1 cellular context compared by ENCODE assay signal in genomic region chr12:7439579-7440505, GRCh38.
A peak's percentile ranks its signal among the peaks of the same experiment; 100 is the strongest.
TF ChIP-seq lines count a peak whose summit lies in the region.

No MANE protein-coding gene starts in this region.

TF ChIP-seq in K562, 482 proteins besides CTCF, POLR2A, EP300 and RAD21 (continued from another document and continues in another):
- TF ChIP-seq MYBL2 (IDR thresholded peaks at IDR 0.05; ENCODE audit: low read depth) = no peak
- no peak for TF ChIP-seq MYBL2 (CRISPR knock-in tag; IDR thresholded peaks at IDR 0.05; ENCODE audit: borderline replicate concordance)
- no peak for TF ChIP-seq ZNF212 (CRISPR knock-in tag; IDR thresholded peaks at IDR 0.05)
- no peak for TF ChIP-seq BACH1 (tag; IDR thresholded peaks at IDR 0.05)
- no peak for TF ChIP-seq HEY1 (CRISPR knock-in tag; IDR thresholded peaks at IDR 0.05; ENCODE audit: borderline replicate concordance)
- TF ChIP-seq PRMT5 (CRISPR knock-in tag; IDR thresholded peaks at IDR 0.05) = no peak
- no peak for TF ChIP-seq ZNF551 (CRISPR knock-in tag; IDR thresholded peaks at IDR 0.05)
- no peak for TF ChIP-seq TAF9B (IDR thresholded peaks at IDR 0.05; ENCODE audit: partially characterized antibody)
- no peak for TF ChIP-seq SMC3 (conservative IDR thresholded peaks at IDR 0.05; ENCODE audit: insufficient read depth, low read depth, low read length)
- TF ChIP-seq CTCFL (IDR thresholded peaks at IDR 0.05; ENCODE audit: borderline replicate concordance, insufficient read depth, low read depth, low read length, poor library complexity, severe bottlenecking) = no peak
- no peak for TF ChIP-seq ETV1 (tag; conservative IDR thresholded peaks at IDR 0.05; ENCODE audit: low read depth)
- TF ChIP-seq RNF219 (CRISPR knock-in tag; IDR thresholded peaks at IDR 0.05) = no peak
- peak; percentile 41; the same call in 1 of the 2 replicates for TF ChIP-seq ZBTB17 (CRISPR knock-in tag; IDR thresholded peaks at IDR 0.05)
- no peak for TF ChIP-seq ZNF274 (IDR thresholded peaks at IDR 0.05; ENCODE audit: borderline replicate concordance, low read depth, low read length)
- no peak for TF ChIP-seq ZNF165 (CRISPR knock-in tag; IDR thresholded peaks at IDR 0.05; ENCODE audit: borderline replicate concordance)
- no peak for TF ChIP-seq HDAC8 (tag; IDR thresholded peaks at IDR 0.05)
- TF ChIP-seq ZNF124 (CRISPR knock-in tag; IDR thresholded peaks at IDR 0.05) = no peak
- peak; percentile 85 to 91 for TF ChIP-seq E2F6 (IDR thresholded peaks at IDR 0.05; ENCODE audit: borderline replicate concordance in 1 of 2, extremely low read depth in 1 of 2, insufficient read depth in 1 of 2, insufficient read length in 1 of 2, low read depth in 1 of 2, low read length in 1 of 2, poor library complexity in 1 of 2, severe bottlenecking in 1 of 2)
- TF ChIP-seq RBM17 (IDR thresholded peaks at IDR 0.05; ENCODE audit: borderline replicate concordance, low read depth, low read length) = no peak
- no peak for TF ChIP-seq NCOR1 (IDR thresholded peaks at IDR 0.05)
- no peak for TF ChIP-seq ZSCAN29 (IDR thresholded peaks at IDR 0.05)
- TF ChIP-seq KLF10 (CRISPR knock-in tag; IDR thresholded peaks at IDR 0.05) = no peak
- no peak for TF ChIP-seq PHF21A (IDR thresholded peaks at IDR 0.05; ENCODE audit: borderline replicate concordance, low read depth)
- TF ChIP-seq SAFB (IDR thresholded peaks at IDR 0.05; ENCODE audit: borderline replicate concordance, low read depth, low read length) = no peak
- TF ChIP-seq NR0B1 (IDR thresholded peaks at IDR 0.05; ENCODE audit: partially characterized antibody) = no peak
- no peak for TF ChIP-seq ZNF134 (CRISPR knock-in tag; conservative IDR thresholded peaks at IDR 0.05)
- TF ChIP-seq HDAC2 (IDR thresholded peaks at IDR 0.05) = no peak
- 0 out of 2 replicates have a peak, but pooled peaks have one; percentile 19 for TF ChIP-seq ZNF766 (CRISPR knock-in tag; conservative IDR thresholded peaks at IDR 0.05)
- no peak for TF ChIP-seq TEAD4 (IDR thresholded peaks at IDR 0.05; ENCODE audit: low read length)
- TF ChIP-seq TEAD4 (CRISPR knock-in tag; IDR thresholded peaks at IDR 0.05; ENCODE audit: borderline replicate concordance) = no peak
- no peak for TF ChIP-seq TFE3 (CRISPR knock-in tag; IDR thresholded peaks at IDR 0.05)
- TF ChIP-seq THRAP3 (IDR thresholded peaks at IDR 0.05; ENCODE audit: borderline replicate concordance) = no peak
- TF ChIP-seq NFE2L1 (tag; IDR thresholded peaks at IDR 0.05; ENCODE audit: borderline replicate concordance, low read depth) = no peak
- TF ChIP-seq ARID1B (IDR thresholded peaks at IDR 0.05) = no peak
- 0 out of 2 replicates have a peak, but pooled peaks have one; percentile 12 for TF ChIP-seq PKNOX1 (IDR thresholded peaks at IDR 0.05)
- TF ChIP-seq ZNF436 (CRISPR knock-in tag; IDR thresholded peaks at IDR 0.05) = no peak
- TF ChIP-seq FOSL1 (tag; conservative IDR thresholded peaks at IDR 0.05) = no peak
- peak; percentile 50 for TF ChIP-seq HMGN3 (IDR thresholded peaks at IDR 0.05; ENCODE audit: borderline replicate concordance, extremely low read depth, insufficient read length, low read depth, low read length)
- no peak for TF ChIP-seq CUX1 (CRISPR knock-in tag; IDR thresholded peaks at IDR 0.05)
- no peak for TF ChIP-seq ZNF586 (CRISPR knock-in tag; conservative IDR thresholded peaks at IDR 0.05)
- TF ChIP-seq SFPQ (IDR thresholded peaks at IDR 0.05; ENCODE audit: low read depth, low read length) = no peak
- TF ChIP-seq ZKSCAN1 (IDR thresholded peaks at IDR 0.05; ENCODE audit: low read depth, low read length) = no peak
- no peak for TF ChIP-seq MAFG (tag; conservative IDR thresholded peaks at IDR 0.05)
- peak; percentile 62; the same call in 1 of the 2 replicates for TF ChIP-seq ZNF512 (tag; IDR thresholded peaks at IDR 0.05)
- TF ChIP-seq MAZ (CRISPR knock-in tag; conservative IDR thresholded peaks at IDR 0.05 in 1 of 2, IDR thresholded peaks at IDR 0.05 in 1 of 2) = peak; percentile 36 to 75; a peak in 2 of 4 replicates
- TF ChIP-seq ZC3H8 (IDR thresholded peaks at IDR 0.05) = no peak
- TF ChIP-seq YBX1 (IDR thresholded peaks at IDR 0.05) = no peak
